15 cellular contexts compared by ENCODE assay signal in genomic region chr1:61182049-61182448, GRCh38.
DNase-seq lines count a peak whose midpoint lies in the region; ATAC-seq, FAIRE-seq and TF ChIP-seq lines count a peak whose summit lies in the region.
"Had no signal": no experiment of that assay in that cellular context is flagged by ENCODE, and none has a peak within 500 bp of the region (broad histone marks: within the 10 kb centered on the region; RNA-seq: fewer than 3 reads in every experiment).

No MANE protein-coding gene starts in this region.

- no peaks in the 10 kb centered on the region for H3K79me2 ChIP-seq in endothelial cell of umbilical vein (ENCODE audit: control insufficient read depth, insufficient read depth, low read length)

- no peaks in the 10 kb centered on the region for H3K27me3 Mint-ChIP-seq in activated T-helper 17 cell treated with anti-CD3 and anti-CD28 coated beads, Interleukin-2, amount 50 U/mL, for 72 hours

- no peaks in the 10 kb centered on the region for H3K36me3 Mint-ChIP-seq in activated T-helper 17 cell treated with anti-CD3 and anti-CD28 coated beads, Interleukin-2, amount 50 U/mL, for 72 hours (ENCODE audit: low read depth)

- H3K27ac Mint-ChIP-seq in activated T-helper 17 cell treated with anti-CD3 and anti-CD28 coated beads, Interleukin-2, amount 50 U/mL, for 72 hours = no peak overlapping the region
- H3K27ac Mint-ChIP-seq: activated CD4-positive, alpha-beta T cell treated with anti-CD3 and anti-CD28 coated beads, Interleukin-2, amount 10 ng/mL, durations not matched to agents 7 days and 5 days had no signal

- H2AFZ ChIP-seq in endothelial cell of umbilical vein (ENCODE audit: low read depth, low read length) = no peak overlapping the region

- ATAC-seq in left lobe of liver (peak; percentile 6), thoracic aorta (ENCODE audit: insufficient number of reproducible peaks, low FRiP score, low read depth) (no peak), HG02571 (IDR thresholded peaks at IDR 0.05; ENCODE audit: unreplicated experiment) (no peak), GM21360 (IDR thresholded peaks at IDR 0.05; ENCODE audit: unreplicated experiment) (no peak)
- ATAC-seq in activated T-helper 17 cell treated with anti-CD3 and anti-CD28 coated beads, Interleukin-2, amount 50 U/mL, for 72 hours (replicated peaks) = no peak

- H3K9me3 ChIP-seq in endothelial cell of umbilical vein (replicated peaks; ENCODE audit: control insufficient read depth, insufficient read depth, low read length) (no peaks in the 10 kb centered on the region), thoracic aorta (no peaks in the 10 kb centered on the region)

- H3K4me2 ChIP-seq in endothelial cell of umbilical vein (ENCODE audit: insufficient read depth, low read length) = no peak overlapping the region
- H3K4me2 ChIP-seq: KMS-11 had no signal

- H3K4me3 Mint-ChIP-seq in activated T-helper 17 cell treated with anti-CD3 and anti-CD28 coated beads, Interleukin-2, amount 50 U/mL, for 72 hours = no peak overlapping the region
- H3K4me3 Mint-ChIP-seq: activated CD4-positive, alpha-beta T cell treated with anti-CD3 and anti-CD28 coated beads, Interleukin-2, amount 10 ng/mL, durations not matched to agents 7 days and 5 days had no signal

- H3K9me1 ChIP-seq in endothelial cell of umbilical vein (replicated peaks; ENCODE audit: control insufficient read depth, extremely low read depth, insufficient read depth, low read length) = no peaks in the 10 kb centered on the region

- intact Hi-C loops in endothelial cell of umbilical vein (cut with micrococcal nuclease) = no loop called here

- no peak overlapping the region for H3K9ac ChIP-seq in endothelial cell of umbilical vein (replicated peaks; ENCODE audit: extremely low read depth, insufficient read depth, low read length)
- H3K9ac ChIP-seq: KMS-11 had no signal

- H3K27me3 ChIP-seq in endothelial cell of umbilical vein (ENCODE audit: control insufficient read depth in 2 of 2, insufficient read depth in 2 of 2, low read length in 2 of 2) (no peaks in the 10 kb centered on the region), thoracic aorta (replicated peaks; ENCODE audit: insufficient read depth) (no peaks in the 10 kb centered on the region)

- no peaks in the 10 kb centered on the region for H3K4me1 Mint-ChIP-seq in activated T-helper 17 cell treated with anti-CD3 and anti-CD28 coated beads, Interleukin-2, amount 50 U/mL, for 72 hours
- H3K4me1 Mint-ChIP-seq: activated CD4-positive, alpha-beta T cell treated with anti-CD3 and anti-CD28 coated beads, Interleukin-2, amount 10 ng/mL, durations not matched to agents 7 days and 5 days had no signal

- TF ChIP-seq POLR2A in endothelial cell of umbilical vein (IDR thresholded peaks at IDR 0.05; ENCODE audit: low read depth, low read length) = no peak

- H3K4me3 ChIP-seq in endothelial cell of umbilical vein (replicated peaks in 1 of 3; ENCODE audit: insufficient read depth in 1 of 3, low read depth in 1 of 3, low read length in 3 of 3) = no peak overlapping the region
- no peak overlapping the region for H3K4me3 ChIP-seq in thoracic aorta
- H3K4me3 ChIP-seq: SK-N-MC had no signal

- dilution Hi-C loops in endothelial cell of umbilical vein (cut with MboI; ENCODE audit: extremely low pct_ligation_motif_present, low sequenced_read_pairs) = no loop called here

- FAIRE-seq in endothelial cell of umbilical vein (lab: Jason Lieb, UNC) = peak; percentile 50

- BruUV-seq in endothelial cell of umbilical vein (replicated peaks; lab: Mats Ljungman, UMichigan) = no TSS peak

- H3K4me1 ChIP-seq in endothelial cell of umbilical vein (ENCODE audit: control insufficient read depth, extremely low read depth, insufficient read depth, low read length) (peaks cover 27% of the 10 kb centered on the region), thoracic aorta (ENCODE audit: control insufficient read depth in 1 of 2, low read depth in 2 of 2) (peaks cover 36 to 89% of the 10 kb centered on the region in 2 donors)

- no peaks in the 10 kb centered on the region for H3K9me3 Mint-ChIP-seq in activated T-helper 17 cell treated with anti-CD3 and anti-CD28 coated beads, Interleukin-2, amount 50 U/mL, for 72 hours
- H3K9me3 Mint-ChIP-seq: activated CD4-positive, alpha-beta T cell treated with anti-CD3 and anti-CD28 coated beads, Interleukin-2, amount 10 ng/mL, durations not matched to agents 7 days and 5 days had no signal

- H3K27ac ChIP-seq in endothelial cell of umbilical vein (ENCODE audit: insufficient read depth, low read depth, low read length) (no peak overlapping the region), thoracic aorta (peak overlapping the region; percentile 86)
- H3K27ac ChIP-seq: KMS-11 had no signal

- DNase-seq in DMS 273 (lab: John Stamatoyannopoulos, UW; ENCODE audit: unreplicated experiment) (peak; percentile 51), DMS 273 treated with DMSO at 0.1 percent for 48 hours (lab: John Stamatoyannopoulos, UW) (no peak), endothelial cell of umbilical vein (ENCODE audit: low read depth, low spot score) (peak; percentile 75), left lobe of liver (ENCODE audit: low spot score) (no peak), thoracic aorta (ENCODE audit: low spot score) (no peak)
- DNase-seq: activated CD4-positive, alpha-beta T cell treated with anti-CD3 and anti-CD28 coated beads, Interleukin-2, amount 10 ng/mL, durations not matched to agents 7 days and 5 days; activated naive CD4-positive, alpha-beta T cell treated with anti-CD3 and anti-CD28 coated beads, Interleukin-2, amount 50 U/mL, for 16 hours; DND-41; mesendoderm; stimulated activated naive CD4-positive, alpha-beta T cell treated with Interleukin-2 at 50 U/mL for 16 hours had no signal

- no peaks in the 10 kb centered on the region for H3K36me3 ChIP-seq in endothelial cell of umbilical vein (ENCODE audit: control insufficient read depth in 2 of 2, extremely low read depth in 1 of 2, insufficient read depth in 2 of 2, low read length in 2 of 2)
- H3K36me3 ChIP-seq in thoracic aorta = no peaks in the 10 kb centered on the region

- CTCF ChIA-PET in endothelial cell of umbilical vein (lab: Charles Lee) = interaction anchor here (0.7 to 1.5 kb wide), 4 partner anchors 16 to 406 kb away, joined by 3 to 5 read pairs (median 4); no protein-coding TSS in a partner anchor

- POLR2A ChIA-PET in endothelial cell of umbilical vein (lab: Charles Lee) = interaction anchor here (0.6 to 1.1 kb wide), 2 partner anchors 50 to 271 kb away, joined by 3 to 4 read pairs; no protein-coding TSS in a partner anchor

- no peaks in the 10 kb centered on the region for H4K20me1 ChIP-seq in endothelial cell of umbilical vein (replicated peaks; ENCODE audit: control insufficient read depth, extremely low read depth, insufficient read depth, low read length)

- TF ChIP-seq CTCF in endothelial cell of umbilical vein (IDR thresholded peaks at IDR 0.05; ENCODE audit: extremely low read depth in 1 of 2, insufficient read depth in 1 of 2, low read depth in 1 of 2, low read length in 2 of 2) = no peak
- TF ChIP-seq CTCF in thoracic aorta (IDR thresholded peaks at IDR 0.05) = no peak

TF ChIP-seq in endothelial cell of umbilical vein, 7 proteins besides CTCF, POLR2A, EP300 and RAD21:
- TF ChIP-seq POLR2AphosphoS5 (IDR thresholded peaks at IDR 0.05; ENCODE audit: insufficient read depth, low read depth, low read length) (no peak), JUN (IDR thresholded peaks at IDR 0.05; ENCODE audit: borderline replicate concordance, insufficient read depth, insufficient read length, low read depth) (peak; percentile 25), FOS (IDR thresholded peaks at IDR 0.05; ENCODE audit: borderline replicate concordance, insufficient read depth, low read length) (peak; percentile 23)

Comparison
In these comparisons a context has a peak if more than half of its experiments do, and no peak if none do; other contexts are left out.
1. DNase-seq: peak in DMS 273 (single experiment) and endothelial cell of umbilical vein (single experiment); none in DMS 273 treated with DMSO at 0.1 percent for 48 hours (single experiment), left lobe of liver (single experiment) and thoracic aorta (single experiment).